In genomic region chr4:184733654-184734524, GRCh38 we compare ENCODE assay signal across 8 cellular contexts. TPM values are rescaled to one million over a fixed set of nuclear protein-coding genes. Genes with fewer than 3 reads are reported as not detected.
DNase-seq lines count a peak whose midpoint lies in the region; ATAC-seq and TF ChIP-seq lines count a peak whose summit lies in the region.

A gene with protein sequence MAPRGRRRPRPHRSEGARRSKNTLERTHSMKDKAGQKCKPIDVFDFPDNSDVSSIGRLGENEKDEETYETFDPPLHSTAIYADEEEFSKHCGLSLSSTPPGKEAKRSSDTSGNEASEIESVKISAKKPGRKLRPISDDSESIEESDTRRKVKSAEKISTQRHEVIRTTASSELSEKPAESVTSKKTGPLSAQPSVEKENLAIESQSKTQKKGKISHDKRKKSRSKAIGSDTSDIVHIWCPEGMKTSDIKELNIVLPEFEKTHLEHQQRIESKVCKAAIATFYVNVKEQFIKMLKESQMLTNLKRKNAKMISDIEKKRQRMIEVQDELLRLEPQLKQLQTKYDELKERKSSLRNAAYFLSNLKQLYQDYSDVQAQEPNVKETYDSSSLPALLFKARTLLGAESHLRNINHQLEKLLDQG (minus strand): TSS chr4:184734096. CDS start chr4:184734062, 34 bp downstream.

- H3K27me3 Mint-ChIP-seq in activated naive CD8-positive, alpha-beta T cell treated with anti-CD3 and anti-CD28 coated beads, Interleukin-2, amount 50 U/mL, for 24 hours, result no peaks in the 10 kb centered on the region

- peak within 1 kb of the TSS; percentile 98 for H3K4me3 Mint-ChIP-seq in activated naive CD8-positive, alpha-beta T cell treated with anti-CD3 and anti-CD28 coated beads, Interleukin-2, amount 50 U/mL, for 24 hours

- H3K4me3 ChIP-seq in GM12865 (ENCODE audit: low read depth, low read length) (peak within 1 kb of the TSS; percentile 82), cardiac muscle cell (peak within 1 kb of the TSS; percentile 75), parathyroid adenoma (ENCODE audit: low read depth, low read length) (peak within 1 kb of the TSS; percentile 84), transverse colon (peak within 1 kb of the TSS; percentile 45 to 74 (median 62))

- H3K27ac ChIP-seq in cardiac muscle cell, result peak within 1 kb of the TSS; percentile 70
- peak within 1 kb of the TSS; percentile 33 for H3K27ac ChIP-seq in parathyroid adenoma
- peak within 1 kb of the TSS; percentile 69 to 79 (median 74) for H3K27ac ChIP-seq in transverse colon

- H3K4me1 Mint-ChIP-seq in activated naive CD8-positive, alpha-beta T cell treated with anti-CD3 and anti-CD28 coated beads, Interleukin-2, amount 50 U/mL, for 24 hours, result peaks cover 23% of the 10 kb centered on the region

- intact Hi-C loops in transverse colon (cut with DNase I; ENCODE audit: low total_unique reads), result no loop called here

- H3K9me3 ChIP-seq in cardiac muscle cell (ENCODE audit: low read depth) (no peaks in the 10 kb centered on the region), parathyroid adenoma (ENCODE audit: control insufficient read depth, low read length) (no peaks in the 10 kb centered on the region), transverse colon (no peaks in the 10 kb centered on the region)

- H3K79me2 ChIP-seq in parathyroid adenoma, result no peaks in the 10 kb centered on the region

- TF ChIP-seq CTCF in GM12865 (IDR thresholded peaks at IDR 0.05; ENCODE audit: insufficient read depth, low read depth, low read length, missing control alignments) (no peak), cardiac muscle cell (IDR thresholded peaks at IDR 0.05; ENCODE audit: low read depth, low read length) (no peak), parathyroid adenoma (IDR thresholded peaks at IDR 0.05) (no peak), transverse colon (IDR thresholded peaks at IDR 0.05) (peak in 1 of 5 experiments; percentile 13)

- H3K27ac Mint-ChIP-seq in activated naive CD8-positive, alpha-beta T cell treated with anti-CD3 and anti-CD28 coated beads, Interleukin-2, amount 50 U/mL, for 24 hours, result peak within 1 kb of the TSS; percentile 91

- H2AFZ ChIP-seq in parathyroid adenoma, result peak within 1 kb of the TSS; percentile 94

- WGBS in transverse colon (ENCODE audit: low coverage in 1 of 2), 2 donors, result 1% methylated on average over 44 of the region's 69 CpGs; no CpG with 5 or more reads in 1 of the 2 donors

- no peaks in the 10 kb centered on the region for H3K27me3 ChIP-seq in cardiac muscle cell
- no peaks in the 10 kb centered on the region for H3K27me3 ChIP-seq in parathyroid adenoma (ENCODE audit: control insufficient read depth, insufficient read depth, low read length)
- no peaks in the 10 kb centered on the region for H3K27me3 ChIP-seq in transverse colon

- peak within 1 kb of the TSS; percentile 99 for H3K4me2 ChIP-seq in parathyroid adenoma (ENCODE audit: low read length)

- H3K4me1 ChIP-seq in cardiac muscle cell (ENCODE audit: low read depth) (peaks cover 11% of the 10 kb centered on the region), parathyroid adenoma (no peaks in the 10 kb centered on the region), transverse colon (peaks cover 0 to 26% (median 8%) of the 10 kb centered on the region in 4 donors)

- TF ChIP-seq EP300 in transverse colon (IDR thresholded peaks at IDR 0.05; ENCODE audit: low read depth), result peak; percentile 18

- peaks cover 18% of the 10 kb centered on the region for H3K36me3 Mint-ChIP-seq in activated naive CD8-positive, alpha-beta T cell treated with anti-CD3 and anti-CD28 coated beads, Interleukin-2, amount 50 U/mL, for 24 hours (ENCODE audit: low read depth)

- no peaks in the 10 kb centered on the region for H3K9me3 Mint-ChIP-seq in activated naive CD8-positive, alpha-beta T cell treated with anti-CD3 and anti-CD28 coated beads, Interleukin-2, amount 50 U/mL, for 24 hours

- DNase-seq in GM12865 (ENCODE audit: low read depth) (peak; percentile 99), NCI-H1417 treated with DMSO at 0.1 percent for 48 hours (lab: John Stamatoyannopoulos, UW) (peak; percentile 96), SW480 (ENCODE audit: low spot score) (peak; percentile 94), cardiac muscle cell (ENCODE audit: low read depth in 1 of 2, low spot score in 1 of 2) (peak; percentile 99), transverse colon (peak; percentile 97)
- DNase-seq in activated naive CD8-positive, alpha-beta T cell treated with anti-CD3 and anti-CD28 coated beads, Interleukin-2, amount 50 U/mL, for 24 hours, result peak; percentile 97

- H3K36me3 ChIP-seq in cardiac muscle cell, result no peaks in the 10 kb centered on the region
- no peaks in the 10 kb centered on the region for H3K36me3 ChIP-seq in parathyroid adenoma (ENCODE audit: control insufficient read depth, insufficient read depth, low read length)
- no peaks in the 10 kb centered on the region for H3K36me3 ChIP-seq in transverse colon

- peak; percentile 46 for TF ChIP-seq POLR2A in transverse colon (IDR thresholded peaks at IDR 0.05)

- no peak within 1 kb of the TSS for H3K9ac ChIP-seq in parathyroid adenoma

- in situ Hi-C loops in transverse colon (cut with MboI; ENCODE audit: low pct_ligation_motif_present in 1 of 4, low pct_unique_long_range_greater_than_20kb in 1 of 4, low sequenced_read_pairs in 3 of 4), result loop anchor here in 1 of 4 donors (25.0 kb wide), 1 partner anchor 253 kb away; no protein-coding TSS in a partner anchor

- peak; percentile 90 for ATAC-seq in HG02763 (IDR thresholded peaks at IDR 0.05; ENCODE audit: unreplicated experiment)
- ATAC-seq in activated naive CD8-positive, alpha-beta T cell treated with anti-CD3 and anti-CD28 coated beads, Interleukin-2, amount 50 U/mL, for 24 hours, result peak; percentile 93

RNA-seq across cellular contexts. Expression of the gene that starts here (rescaled TPM):
- total RNA-seq in cardiac muscle cell, result 8.7 TPM in 2 replicates
- 9.9 and 16.5 TPM in 2 replicates for polyA plus RNA-seq in cardiac muscle cell
- 1 to 10 TPM; 1.5 to 5.6 (median 4.1) TPM for total RNA-seq in transverse colon

Comparison
In these comparisons a context has a peak if more than half of its experiments do, and no peak if none do; other contexts are left out.
1. Peak in every context shown above with its lines: DNase-seq, ATAC-seq, H3K4me3 ChIP-seq and H3K27ac ChIP-seq.